In genomic region chr6:28606424-28607391, GRCh38 we compare ENCODE assay signal across 9 cellular contexts.
DNase-seq lines count a peak whose midpoint lies in the region; ATAC-seq and TF ChIP-seq lines count a peak whose summit lies in the region.
"Had no signal": no experiment of that assay in that cellular context is flagged by ENCODE, and none has a peak within 500 bp of the region (broad histone marks: within the 10 kb centered on the region; RNA-seq: fewer than 3 reads in every experiment).

No MANE protein-coding gene starts in this region.

- peak overlapping the region; percentile 20; the same call in 1 of the 2 replicates for H3K9ac ChIP-seq in HUES48 (ENCODE audit: low read depth, low read length)

- no peak for DNase-seq in activated CD4-positive, CD25-positive, alpha-beta regulatory T cell (lab: John Stamatoyannopoulos, UW)
- peak; percentile 93 for DNase-seq in OCI-M1 (lab: John Stamatoyannopoulos, UW)
- DNase-seq in astrocyte of the spinal cord (ENCODE audit: low read depth, low spot score), result peak; percentile 81
- no peak for DNase-seq in left colon
- DNase-seq in T1000 (lab: John Stamatoyannopoulos, UW), result no peak

- no peaks in the 10 kb centered on the region for H3K27me3 ChIP-seq in HUES48 (ENCODE audit: control insufficient read depth, insufficient read depth, low read length)

- TF ChIP-seq CTCF in astrocyte of the spinal cord (IDR thresholded peaks at IDR 0.05; ENCODE audit: low read depth, low read length), result peak; percentile 31

- peak overlapping the region; percentile 57 for H3K27ac ChIP-seq in HUES48 (ENCODE audit: low read depth, low read length)

- H3K9me3 ChIP-seq in HUES48 (ENCODE audit: control insufficient read depth, insufficient read depth, low read length), result no peaks in the 10 kb centered on the region

- 0 out of 2 replicates have a peak, but pooled peaks cover 3% of the 10 kb centered on the region for H3K4me1 ChIP-seq in HUES48 (ENCODE audit: control insufficient read depth, insufficient read depth, low read length)

- ATAC-seq in activated CD4-positive, CD25-positive, alpha-beta regulatory T cell treated with anti-CD3 and anti-CD28 coated beads, Interleukin-2, amount 50 U/mL, for 24 hours, result peak; percentile 58 to 67
- peak; percentile 41 for ATAC-seq in left colon
- ATAC-seq in HG03196 (IDR thresholded peaks at IDR 0.05; ENCODE audit: unreplicated experiment), result no peak

- in situ Hi-C loops in astrocyte of the spinal cord (cut with HindIII; ENCODE audit: low sequenced_read_pairs), result no loop called here

- no peaks in the 10 kb centered on the region for H3K36me3 ChIP-seq in HUES48 (ENCODE audit: control insufficient read depth, insufficient read depth, low read length)

- peak overlapping the region; percentile 96 for H3K4me3 ChIP-seq in HUES48 (ENCODE audit: low read depth, low read length)
- peak overlapping the region; percentile 45 for H3K4me3 ChIP-seq in astrocyte of the spinal cord (ENCODE audit: low read depth, low read length)
- H3K4me3 ChIP-seq: lung had no signal

- intact Hi-C loops in left colon (cut with DNase I, micrococcal nuclease), result no loop called here

Comparison
In these comparisons a context has a peak if more than half of its experiments do, and no peak if none do; other contexts are left out.
1. DNase-seq: peak in OCI-M1 (single experiment) and astrocyte of the spinal cord (single experiment); none in activated CD4-positive, CD25-positive, alpha-beta regulatory T cell (0 of 4), left colon (0 of 2) and T1000 (single experiment).